ENCODE assay signal across 28 cellular contexts in genomic region chr12:107900588-107900987, GRCh38.
"Had no signal": no experiment of that assay in that cellular context is flagged by ENCODE, and none has a peak within 500 bp of the region (broad histone marks: within the 10 kb centered on the region; RNA-seq: fewer than 3 reads in every experiment).

No MANE protein-coding gene starts in this region.

- FAIRE-seq: astrocyte, bronchial epithelial cell, frontal cortex had no signal

- DNase-seq: activated B cell treated with CpG ODN at 0.5 μM for 24 hours; activated CD4-positive, alpha-beta T cell treated with anti-CD3 and anti-CD28 coated beads for 48 hours; activated CD4-positive, alpha-beta T cell treated with anti-CD3 and anti-CD28 coated beads, Interleukin-2, amount 50 U/mL, for 1 hour; activated CD4-positive, alpha-beta T cell treated with anti-CD3 and anti-CD28 coated beads, Interleukin-2, amount 50 U/mL, for 48 hours; activated CD8-positive, alpha-beta memory T cell treated with anti-CD3 and anti-CD28 coated beads for 24 hours; activated CD8-positive, alpha-beta T cell treated with anti-CD3 and anti-CD28 coated beads for 36 hours; activated effector memory CD4-positive, alpha-beta T cell treated with Interleukin-2 at 50 U/mL for 16 hours; activated gamma-delta T cell treated with Interleukin-2 at 50 U/mL for 16 hours; activated naive CD4-positive, alpha-beta T cell treated with anti-CD3 and anti-CD28 coated beads, Interleukin-2, amount 50 U/mL, for 16 hours; activated naive CD4-positive, alpha-beta T cell treated with Interleukin-2 at 50 U/mL for 16 hours; activated T-cell treated with anti-CD3 and anti-CD28 coated beads, Interleukin-2, amount 50 U/mL, for 4 hours; amniotic stem cell; anterior cingulate cortex; brain microvascular endothelial cell; dorsolateral prefrontal cortex; effector memory CD4-positive, alpha-beta T cell; endodermal cell; foreskin fibroblast; head of caudate nucleus; T-helper 9 cell; WERI-Rb-1 had no signal

- H3K36me3 ChIP-seq: brain microvascular endothelial cell, WERI-Rb-1 had no signal

- H3K27ac ChIP-seq: brain microvascular endothelial cell, coronary artery, dorsolateral prefrontal cortex, WERI-Rb-1 had no signal

- H3K4me3 ChIP-seq: coronary artery, dorsolateral prefrontal cortex had no signal

- ATAC-seq: activated CD4-positive, CD25-positive, alpha-beta regulatory T cell treated with anti-CD3 and anti-CD28 coated beads, Interleukin-2, amount 50 U/mL, for 24 hours; activated CD8-positive, alpha-beta T cell treated with anti-CD3 and anti-CD28 coated beads for 36 hours; activated T-cell treated with anti-CD3 and anti-CD28 coated beads, Interleukin-2, amount 50 U/mL, for 4 hours; activated T-helper 17 cell treated with anti-CD3 and anti-CD28 coated beads, Interleukin-2, amount 50 U/mL, for 72 hours; esophagus mucosa had no signal
